In the genomic region with DNA sequence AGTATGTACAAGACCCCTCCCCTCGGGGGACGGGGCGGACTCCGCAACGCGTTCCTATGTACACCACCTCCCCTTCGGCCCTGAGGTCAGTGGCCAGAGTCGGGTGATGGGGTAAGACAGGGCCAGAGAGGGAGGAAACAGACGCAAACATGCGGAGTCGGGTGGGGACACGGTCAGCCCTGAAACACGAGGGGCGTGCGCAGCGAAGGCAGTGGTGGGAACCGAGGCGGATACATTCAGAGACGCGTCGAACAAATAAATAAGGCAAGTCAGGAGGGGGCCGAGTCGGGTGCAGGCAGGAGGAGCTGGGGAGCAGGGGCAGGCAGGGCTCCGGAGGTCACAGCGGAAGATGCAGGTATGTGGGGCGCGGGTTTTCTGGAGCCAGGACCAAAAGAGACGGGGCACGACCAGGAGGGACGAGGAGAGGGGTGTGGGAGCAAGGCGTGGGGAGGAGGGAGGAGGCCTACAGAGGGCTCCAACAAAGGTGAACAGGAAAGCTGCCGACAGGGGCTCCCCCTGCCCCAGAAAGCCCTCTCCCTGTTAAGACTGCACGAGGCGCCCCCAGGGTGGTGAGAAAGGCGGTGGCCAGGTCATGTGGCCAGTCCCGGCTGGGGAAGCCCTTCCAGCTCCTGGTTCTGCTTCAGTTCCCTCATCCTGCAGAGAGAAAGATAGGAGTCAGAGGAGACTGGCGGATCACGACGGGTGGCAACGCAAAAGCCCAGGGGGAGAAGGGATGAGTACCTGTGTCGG, we compare ENCODE assay signal across 8 cellular contexts.
DNase-seq lines count a peak whose midpoint lies in the region; ATAC-seq and TF ChIP-seq lines count a peak whose summit lies in the region.

No MANE protein-coding gene starts in this region.

- no peak overlapping the region for H3K4me3 Mint-ChIP-seq in stimulated activated naive B cell treated with anti-CD40 and anti-IgM and Interleukin-4, amounts not matched to agents 10 μg/mL and 1 μg/mL and 100 μg/mL, for 72 hours

- ATAC-seq in GM21737 (IDR thresholded peaks at IDR 0.05; ENCODE audit: unreplicated experiment) (peak; percentile 6), SK-N-SH treated with all-trans-retinoic acid at 6 μM for 48 hours (peak; percentile 2)
- ATAC-seq in stimulated activated naive B cell treated with anti-CD40 and anti-IgM and Interleukin-4, amounts not matched to agents 10 μg/mL and 1 μg/mL and 100 μg/mL, for 72 hours (replicated peaks), result no peak

- H3K27ac ChIP-seq in duodenal mucosa (ENCODE audit: low read depth, low read length), result peak overlapping the region; percentile 79

- no peak for TF ChIP-seq CTCF in AG04449 (IDR thresholded peaks at IDR 0.05; ENCODE audit: insufficient read depth, low read length, missing control alignments)

- H3K4me1 ChIP-seq in duodenal mucosa (ENCODE audit: control insufficient read depth in 1 of 2, insufficient read depth in 2 of 2, low read length in 2 of 2) (peaks cover 11 to 25% of the 10 kb centered on the region in 2 donors), mucosa of stomach (ENCODE audit: control insufficient read depth, insufficient read depth, low read length) (peaks cover 20% of the 10 kb centered on the region)

- H3K27ac Mint-ChIP-seq in stimulated activated naive B cell treated with anti-CD40 and anti-IgM and Interleukin-4, amounts not matched to agents 10 μg/mL and 1 μg/mL and 100 μg/mL, for 72 hours, result no peak overlapping the region

- H3K36me3 ChIP-seq in duodenal mucosa (ENCODE audit: control insufficient read depth in 1 of 2, insufficient read depth in 2 of 2, low read length in 2 of 2) (peaks cover 11 to 36% of the 10 kb centered on the region in 2 donors), mucosa of stomach (ENCODE audit: control insufficient read depth, insufficient read depth, low read length) (no peaks in the 10 kb centered on the region)

- no peaks in the 10 kb centered on the region for H3K27me3 Mint-ChIP-seq in stimulated activated naive B cell treated with anti-CD40 and anti-IgM and Interleukin-4, amounts not matched to agents 10 μg/mL and 1 μg/mL and 100 μg/mL, for 72 hours

- H3K9me3 ChIP-seq in duodenal mucosa (ENCODE audit: control insufficient read depth in 1 of 2, low read length in 2 of 2), result no peaks in the 10 kb centered on the region
- no peaks in the 10 kb centered on the region for H3K9me3 ChIP-seq in mucosa of stomach (ENCODE audit: control insufficient read depth, low read length)

- peak overlapping the region; percentile 81 for H3K4me3 ChIP-seq in AG04449 (ENCODE audit: low read depth, low read length)
- peak overlapping the region; percentile 74 to 83 for H3K4me3 ChIP-seq in duodenal mucosa (ENCODE audit: low read depth in 1 of 2, low read length in 2 of 2)
- H3K4me3 ChIP-seq in mucosa of stomach (ENCODE audit: low read length), result peak overlapping the region; percentile 77

- DNase-seq in AG04449 (ENCODE audit: low read depth, low spot score), result no peak
- DNase-seq in stimulated activated naive B cell treated with anti-CD40 and anti-IgM and Interleukin-4, amounts not matched to agents 10 μg/mL and 1 μg/mL and 100 μg/mL, for 72 hours, result no peak
- DNase-seq in NCI-H187 treated with DMSO at 0.1 percent for 48 hours (lab: John Stamatoyannopoulos, UW), result no peak
- DNase-seq in NCI-H2029 (lab: John Stamatoyannopoulos, UW), result no peak

- peaks cover 40% of the 10 kb centered on the region in 2 donors for H3K36me3 Mint-ChIP-seq in stimulated activated naive B cell treated with anti-CD40 and anti-IgM and Interleukin-4, amounts not matched to agents 10 μg/mL and 1 μg/mL and 100 μg/mL, for 72 hours

- H3K9ac ChIP-seq in duodenal mucosa (ENCODE audit: low read depth in 1 of 2, low read length in 2 of 2) (peak overlapping the region; percentile 65 to 68), mucosa of stomach (ENCODE audit: low read length) (peak overlapping the region; percentile 85)

- H3K27me3 ChIP-seq in duodenal mucosa (ENCODE audit: control insufficient read depth in 1 of 2, insufficient read depth in 2 of 2, low read length in 2 of 2) (no peaks in the 10 kb centered on the region), mucosa of stomach (ENCODE audit: control insufficient read depth, insufficient read depth, low read length) (no peaks in the 10 kb centered on the region)

- CTCF ChIA-PET in AG04449 (lab: Yijun Ruan, JAX), result interaction anchor here (1.3 to 3.6 kb wide), 4 partner anchors 9 to 60 kb away, joined by 3 to 19 read pairs (median 14); a partner anchor contains a TSS

- POLR2A ChIA-PET in AG04449 (lab: Yijun Ruan, JAX), result interaction anchor here (1.2 to 9.7 kb wide), 6 partner anchors 11 to 59 kb away, joined by 6 to 119 read pairs (median 35); a partner anchor contains a TSS

- peaks cover 17 to 23% of the 10 kb centered on the region in 2 donors for H3K4me1 Mint-ChIP-seq in stimulated activated naive B cell treated with anti-CD40 and anti-IgM and Interleukin-4, amounts not matched to agents 10 μg/mL and 1 μg/mL and 100 μg/mL, for 72 hours

- H3K9me3 Mint-ChIP-seq in stimulated activated naive B cell treated with anti-CD40 and anti-IgM and Interleukin-4, amounts not matched to agents 10 μg/mL and 1 μg/mL and 100 μg/mL, for 72 hours, result no peaks in the 10 kb centered on the region

TF ChIP-seq in SK-N-SH treated with all-trans-retinoic acid at 6 μM for 48 hours, 23 proteins besides CTCF, POLR2A, EP300 and RAD21:
- no peak for TF ChIP-seq ARNTL (CRISPR knock-in tag; IDR thresholded peaks at IDR 0.05; ENCODE audit: borderline replicate concordance, low read depth)
- TF ChIP-seq ZNF70 (CRISPR knock-in tag; IDR thresholded peaks at IDR 0.05), result no peak
- no peak for TF ChIP-seq TOX (CRISPR knock-in tag; IDR thresholded peaks at IDR 0.05; ENCODE audit: borderline replicate concordance)
- TF ChIP-seq ZFP3 (CRISPR knock-in tag; IDR thresholded peaks at IDR 0.05), result no peak
- no peak for TF ChIP-seq GLIS3 (CRISPR knock-in tag; IDR thresholded peaks at IDR 0.05)
- no peak for TF ChIP-seq ZC3H10 (CRISPR knock-in tag; IDR thresholded peaks at IDR 0.05)
- TF ChIP-seq BACH2 (CRISPR knock-in tag; IDR thresholded peaks at IDR 0.05; ENCODE audit: borderline replicate concordance), result no peak

Comparison
In these comparisons a context has a peak if more than half of its experiments do, and no peak if none do; other contexts are left out.
1. ATAC-seq: peak in GM21737 (single experiment) and SK-N-SH treated with all-trans-retinoic acid at 6 μM for 48 hours (single experiment); none in stimulated activated naive B cell treated with anti-CD40 and anti-IgM and Interleukin-4, amounts not matched to agents 10 μg/mL and 1 μg/mL and 100 μg/mL, for 72 hours (0 of 2).
2. Peak in every context shown above with its lines, with median percentiles within 50 percentile points of each other: H3K4me3 ChIP-seq.